ENCODE assay signal across 14 cellular contexts in the genomic region with DNA sequence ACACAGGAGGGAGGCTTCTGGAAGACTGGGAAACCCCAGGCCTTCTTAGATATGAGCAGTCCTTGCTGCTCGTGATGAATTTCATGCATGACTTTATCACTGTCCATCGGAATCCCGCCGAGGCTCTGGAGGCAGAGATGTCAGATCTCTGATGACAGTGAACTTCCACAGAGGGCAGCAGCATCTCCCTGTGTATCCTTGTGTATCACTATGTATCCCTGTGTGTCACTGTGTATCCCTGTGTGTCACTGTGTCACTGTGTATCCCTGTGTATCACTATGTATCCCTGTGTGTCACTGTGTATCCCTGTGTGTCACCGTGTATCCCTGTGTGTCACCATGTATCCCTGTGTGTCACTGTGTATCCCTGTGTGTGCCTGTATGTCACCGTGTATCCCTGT.
A peak's percentile ranks its signal among the peaks of the same experiment; 100 is the strongest.
DNase-seq lines count a peak whose midpoint lies in the region; ATAC-seq and TF ChIP-seq lines count a peak whose summit lies in the region.
"Had no signal": no experiment of that assay in that cellular context is flagged by ENCODE, and none has a peak within 500 bp of the region (broad histone marks: within the 10 kb centered on the region; RNA-seq: fewer than 3 reads in every experiment).

No MANE protein-coding gene starts in this region.

- no peaks in the 10 kb centered on the region for H3K9me3 ChIP-seq in PC-3 (ENCODE audit: low read length)
- no peaks in the 10 kb centered on the region for H3K9me3 ChIP-seq in breast epithelium
- no peaks in the 10 kb centered on the region for H3K9me3 ChIP-seq in psoas muscle
- no peaks in the 10 kb centered on the region for H3K9me3 ChIP-seq in colonic mucosa
- H3K9me3 ChIP-seq: adrenal gland, SJCRH30, spleen had no signal

- H3K36me3 ChIP-seq in PC-3 (ENCODE audit: low read depth, low read length): peaks cover 3% of the 10 kb centered on the region; the same call in 1 of the 2 replicates
- H3K36me3 ChIP-seq in breast epithelium: no peaks in the 10 kb centered on the region
- no peaks in the 10 kb centered on the region for H3K36me3 ChIP-seq in psoas muscle (ENCODE audit: insufficient read depth in 1 of 2, low read depth in 1 of 2)
- no peaks in the 10 kb centered on the region for H3K36me3 ChIP-seq in colonic mucosa
- H3K36me3 ChIP-seq: adrenal gland, SJCRH30 had no signal

- in situ Hi-C loops in KBM-7 (cut with MboI; ENCODE audit: low pct_unique_long_range_greater_than_20kb, low sequenced_read_pairs): no loop called here

- no peak for DNase-seq in activated CD4-positive, alpha-beta T cell treated with anti-CD3 and anti-CD28 coated beads for 36 hours
- DNase-seq in activated CD4-positive, alpha-beta T cell treated with anti-CD3 and anti-CD28 coated beads, Interleukin-2, amount 50 U/mL, for 4 hours: no peak
- DNase-seq in PC-3 (peak; percentile 36), breast epithelium (ENCODE audit: low spot score in 2 of 2) (no peak), psoas muscle (peak in 1 of 2 donors; percentile 17), KBM-7 (no peak), activated gamma-delta T cell treated with Interleukin-2 at 50 U/mL for 16 hours (no peak), colonic mucosa (no peak)
- DNase-seq: NCI-H748 treated with DMSO at 0.1 percent for 48 hours, spleen had no signal

- H2AFZ ChIP-seq in PC-3 (ENCODE audit: low read length): no peak overlapping the region

- H3K27me3 ChIP-seq in PC-3 (ENCODE audit: low read length): no peaks in the 10 kb centered on the region
- no peaks in the 10 kb centered on the region for H3K27me3 ChIP-seq in breast epithelium
- no peaks in the 10 kb centered on the region for H3K27me3 ChIP-seq in psoas muscle (ENCODE audit: insufficient read depth in 3 of 3, low read length in 2 of 3)
- no peaks in the 10 kb centered on the region for H3K27me3 ChIP-seq in colonic mucosa
- H3K27me3 ChIP-seq: adrenal gland, SJCRH30, spleen had no signal

- no TSS peak for BruUV-seq in PC-3 (replicated peaks; lab: Mats Ljungman, UMichigan)

- peaks cover 19% of the 10 kb centered on the region for H3K36me3 Mint-ChIP-seq in activated CD4-positive, alpha-beta T cell treated with anti-CD3 and anti-CD28 coated beads for 36 hours (ENCODE audit: low read depth)

- no peaks in the 10 kb centered on the region for H3K9me2 ChIP-seq in PC-3 (replicated peaks; ENCODE audit: low read length)

- H4K20me1 ChIP-seq in PC-3 (ENCODE audit: low read length): no peaks in the 10 kb centered on the region

- CTCF ChIA-PET in activated CD4-positive, alpha-beta T cell treated with anti-CD3 and anti-CD28 coated beads for 36 hours (lab: Charles Lee): no interaction called here
- CTCF ChIA-PET in PC-3 (lab: Charles Lee): interaction anchor here (0.6 kb wide), 1 partner anchor 404 kb away, joined by 3 read pairs; no protein-coding TSS in a partner anchor

- POLR2A ChIA-PET in activated CD4-positive, alpha-beta T cell treated with anti-CD3 and anti-CD28 coated beads for 36 hours (lab: Charles Lee): no interaction called here
- POLR2A ChIA-PET in PC-3 (lab: Charles Lee; ENCODE audit: unreplicated experiment): no interaction called here

- ATAC-seq in activated CD4-positive, alpha-beta T cell treated with anti-CD3 and anti-CD28 coated beads for 36 hours: no peak
- ATAC-seq in PC-3 (no peak), psoas muscle (no peak)
- ATAC-seq: HCT116, left lobe of liver had no signal

- peaks cover 5% of the 10 kb centered on the region for H3F3A ChIP-seq in PC-3 (ENCODE audit: low read length, unreplicated experiment)

- TF ChIP-seq POLR2A in breast epithelium (IDR thresholded peaks at IDR 0.05): no peak

- no peaks in the 10 kb centered on the region for H3K79me2 ChIP-seq in PC-3 (ENCODE audit: low read length)

- no peak overlapping the region for H3K9ac ChIP-seq in PC-3 (ENCODE audit: low read length)
- H3K9ac ChIP-seq in colonic mucosa (ENCODE audit: low read depth in 2 of 2, low read length in 2 of 2): no peak overlapping the region

- peak overlapping the region; percentile 70 for H3K4me3 Mint-ChIP-seq in activated CD4-positive, alpha-beta T cell treated with anti-CD3 and anti-CD28 coated beads for 36 hours

- H3K27ac ChIP-seq in PC-3 (ENCODE audit: low read length) (peak overlapping the region; percentile 97; the same call in 1 of the 2 replicates), breast epithelium (peak overlapping the region; percentile 89 to 95), psoas muscle (peak overlapping the region; percentile 93), colonic mucosa (no peak overlapping the region)

- H3K4me2 ChIP-seq in PC-3 (ENCODE audit: low read length): no peak overlapping the region

- no peak for TF ChIP-seq CTCF in PC-3 (conservative IDR thresholded peaks at IDR 0.05; ENCODE audit: low read depth, low read length)
- TF ChIP-seq CTCF in breast epithelium (IDR thresholded peaks at IDR 0.05): no peak
- TF ChIP-seq CTCF in psoas muscle (IDR thresholded peaks at IDR 0.05): no peak
- TF ChIP-seq CTCF in colonic mucosa (IDR thresholded peaks at IDR 0.05): no peak

- H3K9me3 Mint-ChIP-seq in activated CD4-positive, alpha-beta T cell treated with anti-CD3 and anti-CD28 coated beads for 36 hours (ENCODE audit: low read depth): no peaks in the 10 kb centered on the region

- peak overlapping the region; percentile 95 for H3K27ac Mint-ChIP-seq in activated CD4-positive, alpha-beta T cell treated with anti-CD3 and anti-CD28 coated beads for 36 hours

- peaks cover 58% of the 10 kb centered on the region for H3K4me1 Mint-ChIP-seq in activated CD4-positive, alpha-beta T cell treated with anti-CD3 and anti-CD28 coated beads for 36 hours

- H3K4me1 ChIP-seq in PC-3 (ENCODE audit: insufficient read depth, low read length): peaks cover 44% of the 10 kb centered on the region
- peaks cover 0 to 4% of the 10 kb centered on the region in 2 donors for H3K4me1 ChIP-seq in breast epithelium
- H3K4me1 ChIP-seq in psoas muscle: peaks cover 52% of the 10 kb centered on the region
- H3K4me1 ChIP-seq in colonic mucosa: peaks cover 5% of the 10 kb centered on the region

- WGBS in psoas muscle, 3 donors: 89 to 96% (median 95%) methylated on average over 6 of the region's 6 CpGs

- intact Hi-C loops in activated CD4-positive, alpha-beta T cell treated with anti-CD3 and anti-CD28 coated beads for 36 hours (cut with DNase I, micrococcal nuclease): no loop called here
- intact Hi-C loops in PC-3 (cut with micrococcal nuclease): no loop called here
- intact Hi-C loops in breast epithelium (cut with DNase I; ENCODE audit: low total_unique reads): no loop called here
- intact Hi-C loops in psoas muscle (cut with DNase I): loop anchor here in 1 of 2 donors (5.0 kb wide), 1 partner anchor 39 kb away; no protein-coding TSS in a partner anchor
- intact Hi-C loops in colonic mucosa (cut with DNase I): no loop called here

- H3K27me3 Mint-ChIP-seq in activated CD4-positive, alpha-beta T cell treated with anti-CD3 and anti-CD28 coated beads for 36 hours: no peaks in the 10 kb centered on the region

- H3K4me3 ChIP-seq in PC-3 (ENCODE audit: low read length) (no peak overlapping the region), breast epithelium (no peak overlapping the region), psoas muscle (no peak overlapping the region), colonic mucosa (no peak overlapping the region)
- H3K4me3 ChIP-seq: adrenal gland, SJCRH30 had no signal
